27 cellular contexts compared by ENCODE assay signal in the genomic region with DNA sequence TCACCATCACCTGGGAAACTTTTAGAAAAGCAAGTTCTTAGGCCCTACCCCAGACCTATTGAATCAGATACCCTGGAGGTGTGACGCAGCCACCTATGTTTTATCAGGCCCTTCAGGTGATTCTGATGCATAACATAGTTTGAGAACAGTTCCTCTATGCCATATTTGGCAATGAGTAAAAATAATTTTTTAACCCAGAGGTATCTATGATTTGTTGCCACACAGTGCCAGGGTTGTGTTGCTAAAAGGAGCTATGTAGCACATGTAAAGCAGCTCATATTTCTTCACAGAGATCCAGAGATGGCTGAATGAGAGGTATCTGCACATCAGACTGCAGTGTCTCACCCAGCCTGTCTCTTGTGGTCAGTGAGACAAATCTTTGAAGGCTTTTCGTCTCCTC.
"Had no signal": no experiment of that assay in that cellular context is flagged by ENCODE, and none has a peak within 500 bp of the region (broad histone marks: within the 10 kb centered on the region; RNA-seq: fewer than 3 reads in every experiment).

No MANE protein-coding gene starts in this region.

- H3K4me1 Mint-ChIP-seq: stimulated activated effector memory CD8-positive, alpha-beta T cell treated with anti-CD3 and anti-CD28 coated beads, Interleukin-12 subunit alpha, Interleukin-12 subunit beta, amount 100 ng/mL, for 72 hours; stimulated activated naive B cell treated with anti-CD40 and anti-IgM and Interleukin-4, amounts not matched to agents 10 μg/mL and 1 μg/mL and 100 μg/mL, for 72 hours; stimulated activated naive CD8-positive, alpha-beta T cell treated with anti-CD3 and anti-CD28 coated beads, Interleukin-15, amount 100 ng/mL, for 72 hours had no signal

- H3K4me3 ChIP-seq: stomach, suprapubic skin, testis, thoracic aorta, thyroid gland, tibial artery, tibial nerve, transverse colon, upper lobe of left lung, upper lobe of right lung, uterus, vagina had no signal

- H3K27me3 ChIP-seq: stomach, suprapubic skin, testis, thyroid gland, tibial artery, tibial nerve, transverse colon, upper lobe of left lung, upper lobe of right lung, uterus, vagina had no signal

- H3K36me3 Mint-ChIP-seq: stimulated activated effector memory CD8-positive, alpha-beta T cell treated with anti-CD3 and anti-CD28 coated beads, Interleukin-12 subunit alpha, Interleukin-12 subunit beta, amount 100 ng/mL, for 72 hours; stimulated activated naive B cell treated with anti-CD40 and anti-IgM and Interleukin-4, amounts not matched to agents 10 μg/mL and 1 μg/mL and 100 μg/mL, for 72 hours had no signal

- H3K27ac ChIP-seq: stomach, suprapubic skin, testis, thoracic aorta, thyroid gland, tibial artery, tibial nerve, transverse colon, upper lobe of left lung, upper lobe of right lung, uterus, vagina had no signal

- H3K27ac Mint-ChIP-seq: stimulated activated effector memory CD8-positive, alpha-beta T cell treated with anti-CD3 and anti-CD28 coated beads, Interleukin-12 subunit alpha, Interleukin-12 subunit beta, amount 100 ng/mL, for 72 hours; stimulated activated naive B cell treated with anti-CD40 and anti-IgM and Interleukin-4, amounts not matched to agents 10 μg/mL and 1 μg/mL and 100 μg/mL, for 72 hours; stimulated activated naive CD8-positive, alpha-beta T cell treated with anti-CD3 and anti-CD28 coated beads, Interleukin-15, amount 100 ng/mL, for 72 hours; stimulated activated naive CD8-positive, alpha-beta T cell treated with anti-CD3 and anti-CD28 coated beads, Interleukin-15, Interleukin-2, amounts not matched to agents 100 ng/mL and 50 ng/mL, for 24 hours; type B pancreatic cell had no signal

- H3K36me3 ChIP-seq: stomach, suprapubic skin, thoracic aorta, thyroid gland, tibial artery, transverse colon, upper lobe of left lung, uterus, vagina had no signal

- DNase-seq: stimulated activated CD4-positive, alpha-beta T cell treated with anti-CD3 and anti-CD28 coated beads, Interleukin-2, amount 100 ng/mL, for 24 hours; stimulated activated CD4-positive, alpha-beta T cell treated with anti-CD3 and anti-CD28 coated beads, Interleukin-2, amount 100 ng/mL, for 48 hours; stimulated activated CD4-positive, alpha-beta T cell treated with anti-CD3 and anti-CD28 coated beads, Interleukin-4, amount 100 ng/mL, for 1 hour; stimulated activated CD4-positive, alpha-beta T cell treated with anti-CD3 and anti-CD28 coated beads, Interleukin-4, amount 100 ng/mL, for 24 hours; stimulated activated CD4-positive, alpha-beta T cell treated with anti-CD3 and anti-CD28 coated beads, Interleukin-4, amount 100 ng/mL, for 4 hours; stimulated activated CD8-positive, alpha-beta memory T cell treated with anti-CD3 and anti-CD28 coated beads, Interleukin-4, amount 100 ng/mL, for 48 hours; stimulated activated naive B cell treated with anti-CD40 and anti-IgM and Interleukin-4, amounts not matched to agents 10 μg/mL and 1 μg/mL and 100 μg/mL, for 72 hours; stimulated activated naive CD4-positive, alpha-beta T cell; stimulated activated naive CD4-positive, alpha-beta T cell treated with Interleukin-2 at 50 U/mL for 16 hours; stimulated activated naive CD8-positive, alpha-beta T cell treated with anti-CD3 and anti-CD28 coated beads, Interleukin-15, amount 100 ng/mL, for 72 hours; stimulated activated naive CD8-positive, alpha-beta T cell treated with anti-CD3 and anti-CD28 coated beads, Interleukin-15, Interleukin-2, amounts not matched to agents 100 U/mL and 50 U/mL, for 24 hours; stomach; substantia nigra; testis; thyroid gland; tibial artery; transverse colon; upper lobe of left lung; upper lobe of right lung; uterus had no signal

- H3K9me3 Mint-ChIP-seq: stimulated activated naive B cell treated with anti-CD40 and anti-IgM and Interleukin-4, amounts not matched to agents 10 μg/mL and 1 μg/mL and 100 μg/mL, for 72 hours; stimulated activated naive CD8-positive, alpha-beta T cell treated with anti-CD3 and anti-CD28 coated beads, Interleukin-15, amount 100 ng/mL, for 72 hours; type B pancreatic cell had no signal

- H3K4me1 ChIP-seq: stomach, suprapubic skin, testis, thyroid gland, tibial artery, transverse colon, upper lobe of left lung, upper lobe of right lung, uterus had no signal

- H3K9me3 ChIP-seq: stomach, suprapubic skin, testis, thoracic aorta, thyroid gland, tibial artery, tibial nerve, transverse colon, upper lobe of left lung, upper lobe of right lung, uterus, vagina had no signal

- ATAC-seq: stimulated activated effector memory CD8-positive, alpha-beta T cell treated with anti-CD3 and anti-CD28 coated beads, Interleukin-12 subunit alpha, Interleukin-12 subunit beta, amount 100 ng/mL, for 72 hours; stimulated activated naive B cell treated with anti-CD40 and anti-IgM and Interleukin-4, amounts not matched to agents 10 μg/mL and 1 μg/mL and 100 μg/mL, for 72 hours; stimulated activated naive CD8-positive, alpha-beta T cell treated with anti-CD3 and anti-CD28 coated beads, Interleukin-15, amount 100 ng/mL, for 72 hours; stimulated activated naive CD8-positive, alpha-beta T cell treated with anti-CD3 and anti-CD28 coated beads, Interleukin-15, Interleukin-2, amounts not matched to agents 100 U/mL and 50 U/mL, for 24 hours; upper lobe of right lung had no signal

- H3K27me3 Mint-ChIP-seq: stimulated activated naive B cell treated with anti-CD40 and anti-IgM and Interleukin-4, amounts not matched to agents 10 μg/mL and 1 μg/mL and 100 μg/mL, for 72 hours; stimulated activated naive CD8-positive, alpha-beta T cell treated with anti-CD3 and anti-CD28 coated beads, Interleukin-15, amount 100 ng/mL, for 72 hours; stimulated activated naive CD8-positive, alpha-beta T cell treated with anti-CD3 and anti-CD28 coated beads, Interleukin-15, Interleukin-2, amounts not matched to agents 100 ng/mL and 50 ng/mL, for 24 hours; type B pancreatic cell had no signal

- H3K4me3 Mint-ChIP-seq: stimulated activated effector memory CD8-positive, alpha-beta T cell treated with anti-CD3 and anti-CD28 coated beads, Interleukin-12 subunit alpha, Interleukin-12 subunit beta, amount 100 ng/mL, for 72 hours; stimulated activated naive B cell treated with anti-CD40 and anti-IgM and Interleukin-4, amounts not matched to agents 10 μg/mL and 1 μg/mL and 100 μg/mL, for 72 hours; stimulated activated naive CD8-positive, alpha-beta T cell treated with anti-CD3 and anti-CD28 coated beads, Interleukin-15, amount 100 ng/mL, for 72 hours; stimulated activated naive CD8-positive, alpha-beta T cell treated with anti-CD3 and anti-CD28 coated beads, Interleukin-15, Interleukin-2, amounts not matched to agents 100 ng/mL and 50 ng/mL, for 24 hours; type B pancreatic cell had no signal
